ENCODE assay signal across 1 cellular context in the genomic region with DNA sequence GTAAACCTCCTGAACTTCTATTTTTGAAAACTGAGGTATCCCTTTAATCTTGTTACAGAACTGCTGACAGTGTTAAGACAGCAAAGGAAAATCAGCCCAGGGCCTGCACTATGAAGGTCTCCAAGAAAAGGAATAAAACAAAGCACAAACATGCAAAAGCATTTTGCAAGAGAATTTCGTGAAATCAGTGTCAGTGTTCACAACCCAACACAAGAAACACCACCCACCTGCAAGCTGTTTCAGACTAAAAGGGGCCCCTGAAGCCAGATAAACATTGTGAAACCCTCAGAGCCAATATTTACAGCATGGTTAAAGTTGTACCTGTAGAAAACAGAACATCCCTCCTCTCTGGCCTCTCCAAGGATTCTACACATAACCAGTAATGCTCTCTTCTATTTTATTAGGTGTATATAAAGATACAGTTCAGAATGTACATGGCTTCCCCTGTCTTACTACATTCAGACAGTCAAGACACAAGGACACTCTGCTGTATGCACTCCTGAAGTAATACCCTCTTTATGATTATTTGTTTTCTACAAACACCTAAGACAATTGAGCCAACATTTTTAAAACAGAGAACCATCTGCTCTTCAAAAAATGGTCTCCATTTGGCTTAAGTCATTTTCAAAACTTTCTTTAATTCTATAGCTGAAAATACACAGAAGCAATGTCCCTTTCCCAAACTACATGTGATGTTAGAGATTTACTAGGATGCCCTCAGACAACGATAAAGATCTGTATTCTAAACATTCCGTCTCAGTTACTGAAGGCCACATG.
TF ChIP-seq lines count a peak whose summit lies in the region.

No MANE protein-coding gene starts in this region.

TF ChIP-seq in HepG2, 621 proteins besides CTCF, POLR2A, EP300 and RAD21 (continued from another document and continues in another):
- TF ChIP-seq, protein P1, sequence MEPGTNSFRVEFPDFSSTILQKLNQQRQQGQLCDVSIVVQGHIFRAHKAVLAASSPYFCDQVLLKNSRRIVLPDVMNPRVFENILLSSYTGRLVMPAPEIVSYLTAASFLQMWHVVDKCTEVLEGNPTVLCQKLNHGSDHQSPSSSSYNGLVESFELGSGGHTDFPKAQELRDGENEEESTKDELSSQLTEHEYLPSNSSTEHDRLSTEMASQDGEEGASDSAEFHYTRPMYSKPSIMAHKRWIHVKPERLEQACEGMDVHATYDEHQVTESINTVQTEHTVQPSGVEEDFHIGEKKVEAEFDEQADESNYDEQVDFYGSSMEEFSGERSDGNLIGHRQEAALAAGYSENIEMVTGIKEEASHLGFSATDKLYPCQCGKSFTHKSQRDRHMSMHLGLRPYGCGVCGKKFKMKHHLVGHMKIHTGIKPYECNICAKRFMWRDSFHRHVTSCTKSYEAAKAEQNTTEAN (CRISPR knock-in tag; conservative IDR thresholded peaks at IDR 0.05) = peak; percentile 86
- TF ChIP-seq SRSF9 (IDR thresholded peaks at IDR 0.05; ENCODE audit: borderline replicate concordance, insufficient read depth, low read depth, low read length, poor library complexity, severe bottlenecking) (no peak), HNF1A (IDR thresholded peaks at IDR 0.05; ENCODE audit: low read depth) (peak; percentile 97), HNF1A (CRISPR knock-in tag; IDR thresholded peaks at IDR 0.05; ENCODE audit: borderline replicate concordance) (peak; percentile 97; the same call in 1 of the 2 replicates), ZUFSP (CRISPR knock-in tag; IDR thresholded peaks at IDR 0.05; ENCODE audit: borderline replicate concordance) (no peak), ETS1 (CRISPR knock-in tag; IDR thresholded peaks at IDR 0.05) (no peak), MAFK (conservative IDR thresholded peaks at IDR 0.05 in 1 of 2, IDR thresholded peaks at IDR 0.05 in 1 of 2; ENCODE audit: low read length in 2 of 2) (no peak), ZBTB20 (CRISPR knock-in tag; IDR thresholded peaks at IDR 0.05; ENCODE audit: borderline replicate concordance, low read depth) (peak; percentile 89; the same call in 1 of the 2 replicates), CHCHD3 (CRISPR knock-in tag; IDR thresholded peaks at IDR 0.05) (no peak), MED1 (CRISPR knock-in tag; IDR thresholded peaks at IDR 0.05) (peak; percentile 97), ZNF629 (CRISPR knock-in tag; conservative IDR thresholded peaks at IDR 0.05) (peak; percentile 47; the same call in 1 of the 2 replicates), ZNF543 (CRISPR knock-in tag; IDR thresholded peaks at IDR 0.05) (0 out of 2 replicates have a peak, but pooled peaks have one; percentile 65), ZBED4 (CRISPR knock-in tag; IDR thresholded peaks at IDR 0.05; ENCODE audit: borderline replicate concordance) (peak; percentile 62; the same call in 1 of the 2 replicates), ZNF232 (CRISPR knock-in tag; IDR thresholded peaks at IDR 0.05; ENCODE audit: borderline replicate concordance) (peak; percentile 94; the same call in 1 of the 2 replicates), CENPBD1 (CRISPR knock-in tag; IDR thresholded peaks at IDR 0.05; ENCODE audit: borderline replicate concordance, low read depth) (no peak), ZNF770 (CRISPR knock-in tag; IDR thresholded peaks at IDR 0.05) (no peak), POLR2AphosphoS5 (IDR thresholded peaks at IDR 0.05; ENCODE audit: low read depth, low read length) (peak; percentile 50), SP5 (CRISPR knock-in tag; IDR thresholded peaks at IDR 0.05; ENCODE audit: borderline replicate concordance, low read depth) (peak; percentile 94), ADNP (CRISPR knock-in tag; IDR thresholded peaks at IDR 0.05) (no peak; the same call in 1 of the 2 replicates), TRIM24 (CRISPR knock-in tag; IDR thresholded peaks at IDR 0.05) (no peak), ZBTB3 (CRISPR knock-in tag; IDR thresholded peaks at IDR 0.05; ENCODE audit: borderline replicate concordance, low read depth) (no peak), ERF (CRISPR knock-in tag; IDR thresholded peaks at IDR 0.05) (peak; percentile 96), ZSCAN25 (CRISPR knock-in tag; IDR thresholded peaks at IDR 0.05) (peak; percentile 38; the same call in 1 of the 2 replicates), MEIS1 (CRISPR knock-in tag; IDR thresholded peaks at IDR 0.05; ENCODE audit: borderline replicate concordance) (peak; percentile 82), NFYC (CRISPR knock-in tag; IDR thresholded peaks at IDR 0.05) (no peak), SSRP1 (CRISPR knock-in tag; IDR thresholded peaks at IDR 0.05) (peak; percentile 59; the same call in 1 of the 2 replicates), ARNT2 (CRISPR knock-in tag; IDR thresholded peaks at IDR 0.05; ENCODE audit: low read depth) (no peak; the same call in 1 of the 2 replicates), ZNF816 (CRISPR knock-in tag; IDR thresholded peaks at IDR 0.05; ENCODE audit: borderline replicate concordance) (peak; percentile 86), NPAS2 (CRISPR knock-in tag; IDR thresholded peaks at IDR 0.05; ENCODE audit: borderline replicate concordance) (no peak), PLRG1 (conservative IDR thresholded peaks at IDR 0.05) (no peak)
- TF ChIP-seq, protein P2, sequence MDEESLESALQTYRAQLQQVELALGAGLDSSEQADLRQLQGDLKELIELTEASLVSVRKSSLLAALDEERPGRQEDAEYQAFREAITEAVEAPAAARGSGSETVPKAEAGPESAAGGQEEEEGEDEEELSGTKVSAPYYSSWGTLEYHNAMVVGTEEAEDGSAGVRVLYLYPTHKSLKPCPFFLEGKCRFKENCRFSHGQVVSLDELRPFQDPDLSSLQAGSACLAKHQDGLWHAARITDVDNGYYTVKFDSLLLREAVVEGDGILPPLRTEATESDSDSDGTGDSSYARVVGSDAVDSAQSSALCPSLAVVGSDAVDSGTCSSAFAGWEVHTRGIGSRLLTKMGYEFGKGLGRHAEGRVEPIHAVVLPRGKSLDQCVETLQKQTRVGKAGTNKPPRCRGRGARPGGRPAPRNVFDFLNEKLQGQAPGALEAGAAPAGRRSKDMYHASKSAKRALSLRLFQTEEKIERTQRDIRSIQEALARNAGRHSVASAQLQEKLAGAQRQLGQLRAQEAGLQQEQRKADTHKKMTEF (CRISPR knock-in tag; IDR thresholded peaks at IDR 0.05) = peak; percentile 98
- TF ChIP-seq, protein P3, sequence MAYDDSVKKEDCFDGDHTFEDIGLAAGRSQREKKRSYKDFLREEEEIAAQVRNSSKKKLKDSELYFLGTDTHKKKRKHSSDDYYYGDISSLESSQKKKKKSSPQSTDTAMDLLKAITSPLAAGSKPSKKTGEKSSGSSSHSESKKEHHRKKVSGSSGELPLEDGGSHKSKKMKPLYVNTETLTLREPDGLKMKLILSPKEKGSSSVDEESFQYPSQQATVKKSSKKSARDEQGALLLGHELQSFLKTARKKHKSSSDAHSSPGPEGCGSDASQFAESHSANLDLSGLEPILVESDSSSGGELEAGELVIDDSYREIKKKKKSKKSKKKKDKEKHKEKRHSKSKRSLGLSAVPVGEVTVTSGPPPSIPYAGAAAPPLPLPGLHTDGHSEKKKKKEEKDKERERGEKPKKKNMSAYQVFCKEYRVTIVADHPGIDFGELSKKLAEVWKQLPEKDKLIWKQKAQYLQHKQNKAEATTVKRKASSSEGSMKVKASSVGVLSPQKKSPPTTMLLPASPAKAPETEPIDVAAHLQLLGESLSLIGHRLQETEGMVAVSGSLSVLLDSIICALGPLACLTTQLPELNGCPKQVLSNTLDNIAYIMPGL (CRISPR knock-in tag; IDR thresholded peaks at IDR 0.05; ENCODE audit: borderline replicate concordance in 1 of 2, low read depth in 1 of 2) = peak; percentile 54 to 60; a peak in 3 of 4 replicates
- TF ChIP-seq, protein P4, sequence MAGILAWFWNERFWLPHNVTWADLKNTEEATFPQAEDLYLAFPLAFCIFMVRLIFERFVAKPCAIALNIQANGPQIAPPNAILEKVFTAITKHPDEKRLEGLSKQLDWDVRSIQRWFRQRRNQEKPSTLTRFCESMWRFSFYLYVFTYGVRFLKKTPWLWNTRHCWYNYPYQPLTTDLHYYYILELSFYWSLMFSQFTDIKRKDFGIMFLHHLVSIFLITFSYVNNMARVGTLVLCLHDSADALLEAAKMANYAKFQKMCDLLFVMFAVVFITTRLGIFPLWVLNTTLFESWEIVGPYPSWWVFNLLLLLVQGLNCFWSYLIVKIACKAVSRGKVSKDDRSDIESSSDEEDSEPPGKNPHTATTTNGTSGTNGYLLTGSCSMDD (CRISPR knock-in tag; IDR thresholded peaks at IDR 0.05) = no peak
